In genomic region chr13:98338312-98338711, GRCh38 we compare ENCODE assay signal across 18 cellular contexts.
A peak's percentile ranks its signal among the peaks of the same experiment; 100 is the strongest.
DNase-seq lines count a peak whose midpoint lies in the region; FAIRE-seq and TF ChIP-seq lines count a peak whose summit lies in the region.
"Had no signal": no experiment of that assay in that cellular context is flagged by ENCODE, and none has a peak within 500 bp of the region (broad histone marks: within the 10 kb centered on the region; RNA-seq: fewer than 3 reads in every experiment).

No MANE protein-coding gene starts in this region.

- no peaks in the 10 kb centered on the region for H3K79me1 ChIP-seq in H9 (ENCODE audit: insufficient read depth, low read depth, low read length, poor library complexity, severe bottlenecking)

- peaks cover 15 to 22% (median 22%) of the 10 kb centered on the region in 3 experiments for H3K36me3 Mint-ChIP-seq in H9 (ENCODE audit: insufficient read depth in 1 of 3, low read depth in 3 of 3)
- peaks cover 5% of the 10 kb centered on the region for H3K36me3 Mint-ChIP-seq in astrocyte (ENCODE audit: low read depth, unreplicated experiment)
- H3K36me3 Mint-ChIP-seq in endodermal cell (ENCODE audit: low read depth), result peaks cover 47% of the 10 kb centered on the region
- peaks cover 18% of the 10 kb centered on the region for H3K36me3 Mint-ChIP-seq in osteocyte (ENCODE audit: unreplicated experiment)
- H3K36me3 Mint-ChIP-seq: CD14-positive monocyte; CD8-positive, alpha-beta T cell; IgD-negative memory B cell had no signal

- H2AFZ ChIP-seq in H9 (ENCODE audit: low read length) (no peak overlapping the region), astrocyte (ENCODE audit: low read depth, low read length) (no peak overlapping the region), mammary epithelial cell (ENCODE audit: low read depth, low read length) (no peak overlapping the region)

- TF ChIP-seq CTCF in H9 (conservative IDR thresholded peaks at IDR 0.05) (no peak), astrocyte (IDR thresholded peaks at IDR 0.05; ENCODE audit: insufficient read depth, low read depth, low read length) (no peak), endodermal cell (conservative IDR thresholded peaks at IDR 0.05) (no peak), osteocyte (IDR thresholded peaks at IDR 0.05) (no peak), mammary epithelial cell (conservative IDR thresholded peaks at IDR 0.05 in 1 of 2, IDR thresholded peaks at IDR 0.05 in 1 of 2; ENCODE audit: extremely low read depth in 1 of 2, insufficient read depth in 1 of 2, low read depth in 1 of 2, low read length in 2 of 2) (no peak)

- no peaks in the 10 kb centered on the region for H3K23me2 ChIP-seq in H9 (ENCODE audit: insufficient read length, low read depth, low read length, poor library complexity, severe bottlenecking)

- H2BK12ac ChIP-seq in H9 (ENCODE audit: insufficient read length, low read depth, low read length), result no peak overlapping the region

- H3K18ac ChIP-seq in H9 (ENCODE audit: insufficient read length, low read depth, low read length), result no peak overlapping the region

- no peak overlapping the region for H3K4ac ChIP-seq in H9 (ENCODE audit: low read depth, low read length)

- dilution Hi-C loops in mammary epithelial cell (cut with HindIII; ENCODE audit: low sequenced_read_pairs), result no loop called here

- H3K27ac ChIP-seq in H9 (ENCODE audit: insufficient read length, low read depth, low read length) (no peak overlapping the region), astrocyte (ENCODE audit: low read depth, low read length) (no peak overlapping the region), endodermal cell (ENCODE audit: low read depth, low read length) (no peak overlapping the region), mammary epithelial cell (ENCODE audit: insufficient read depth, low read depth, low read length) (no peak overlapping the region)
- H3K27ac ChIP-seq: A549, HL-60 had no signal

- no peaks in the 10 kb centered on the region for H3K36me3 ChIP-seq in astrocyte (ENCODE audit: insufficient read depth, low read length)
- peaks cover 30% of the 10 kb centered on the region for H3K36me3 ChIP-seq in endodermal cell (ENCODE audit: control insufficient read depth, insufficient read depth, low read length)
- H3K36me3 ChIP-seq in mammary epithelial cell (ENCODE audit: insufficient read depth, low read length), result no peaks in the 10 kb centered on the region

- H3K9me3 Mint-ChIP-seq in H9, result peaks cover 11 to 17% of the 10 kb centered on the region in 2 experiments; a peak in 4 of 5 replicates
- H3K9me3 Mint-ChIP-seq in astrocyte (ENCODE audit: unreplicated experiment), result peaks cover 5% of the 10 kb centered on the region
- peaks cover 11% of the 10 kb centered on the region for H3K9me3 Mint-ChIP-seq in endodermal cell
- no peaks in the 10 kb centered on the region for H3K9me3 Mint-ChIP-seq in osteocyte (ENCODE audit: unreplicated experiment)

- CTCF ChIA-PET in mammary epithelial cell (lab: Charles Lee; ENCODE audit: low non-redundant PET), result no interaction called here

- no peak overlapping the region for H4K5ac ChIP-seq in H9 (ENCODE audit: insufficient read length, low read depth, low read length)

- no peak overlapping the region for H3T11ph ChIP-seq in H9 (ENCODE audit: low read length)

- H3K4me1 ChIP-seq in H9 (ENCODE audit: insufficient read depth, low read length) (no peaks in the 10 kb centered on the region; the same call in 1 of the 2 replicates), astrocyte (ENCODE audit: insufficient read depth, low read length) (no peaks in the 10 kb centered on the region), endodermal cell (ENCODE audit: control insufficient read depth, insufficient read depth, low read length) (no peaks in the 10 kb centered on the region), mammary epithelial cell (ENCODE audit: insufficient read depth, low read length) (no peaks in the 10 kb centered on the region)
- H3K4me1 ChIP-seq: A549 had no signal

- no peaks in the 10 kb centered on the region for H3K9me3 ChIP-seq in H9 (ENCODE audit: control insufficient read depth, low read depth, low read length)
- no peaks in the 10 kb centered on the region for H3K9me3 ChIP-seq in astrocyte (ENCODE audit: insufficient read depth, low read depth, low read length)
- H3K9me3 ChIP-seq in endodermal cell (ENCODE audit: control insufficient read depth, low read length), result peaks cover 23% of the 10 kb centered on the region
- no peaks in the 10 kb centered on the region for H3K9me3 ChIP-seq in mammary epithelial cell (replicated peaks; ENCODE audit: insufficient read depth, low read length)
- H3K9me3 ChIP-seq: A549 had no signal

- H2BK5ac ChIP-seq in H9 (ENCODE audit: insufficient read length, low read length), result no peak overlapping the region

- no peak overlapping the region for H4K8ac ChIP-seq in H9 (replicated peaks; ENCODE audit: insufficient read length, low read depth, low read length)

- WGBS in H9 (ENCODE audit: extremely low coverage, insufficient read length, low lambda C conversion rate), result no CpG with 5 or more reads among the region's 5 CpGs
- WGBS in endodermal cell (ENCODE audit: insufficient coverage in 1 of 2, insufficient read length in 1 of 2), 2 experiments, result 93 to 97% methylated on average over 5 of the region's 5 CpGs
- 60% methylated on average over 5 of the region's 5 CpGs for WGBS in mammary epithelial cell (ENCODE audit: low coverage, missing lambda C conversion rate)

- H4K91ac ChIP-seq in H9 (ENCODE audit: insufficient read length, low read depth, low read length), result no peak overlapping the region

- H3K27me3 Mint-ChIP-seq in H9 (ENCODE audit: low read depth) (no peaks in the 10 kb centered on the region), astrocyte (ENCODE audit: low read depth, unreplicated experiment) (no peaks in the 10 kb centered on the region), endodermal cell (ENCODE audit: insufficient read depth) (no peaks in the 10 kb centered on the region), osteocyte (ENCODE audit: unreplicated experiment) (no peaks in the 10 kb centered on the region)

- H3K23ac ChIP-seq in H9 (ENCODE audit: insufficient read length, low read depth, low read length), result no peak overlapping the region

- BruUV-seq in mammary epithelial cell (replicated peaks; lab: Mats Ljungman, UMichigan), result no TSS peak

- DNase-seq in H9 (no peak), astrocyte (ENCODE audit: low read depth) (no peak), endodermal cell (no peak), osteocyte (ENCODE audit: extremely low spot score, unreplicated experiment) (no peak), globus pallidus (ENCODE audit: low spot score) (no peak), mammary epithelial cell (no peak), LoVo (ENCODE audit: low spot score) (no peak), NCI-H1694 treated with DMSO at 0.1 percent for 48 hours (lab: John Stamatoyannopoulos, UW) (no peak)
- DNase-seq: CD8-positive, alpha-beta T cell; COR-L47; DMS53; GF-D8 had no signal

- no peaks in the 10 kb centered on the region for H4K20me1 ChIP-seq in H9 (ENCODE audit: control insufficient read depth, insufficient read depth, insufficient read length)
- peaks cover 32% of the 10 kb centered on the region for H4K20me1 ChIP-seq in astrocyte (ENCODE audit: insufficient read depth, low read length)
- H4K20me1 ChIP-seq in mammary epithelial cell (ENCODE audit: insufficient read depth, low read length), result no peaks in the 10 kb centered on the region

- no peak overlapping the region for H3K56ac ChIP-seq in H9 (ENCODE audit: insufficient read length, low read depth, low read length)

- no peak overlapping the region for H2BK15ac ChIP-seq in H9 (ENCODE audit: low read depth, low read length)

- H3K4me3 ChIP-seq in astrocyte (ENCODE audit: insufficient read depth, low read depth, low read length) (no peak overlapping the region), endodermal cell (ENCODE audit: low read length) (no peak overlapping the region), mammary epithelial cell (replicated peaks in 1 of 3; ENCODE audit: insufficient read depth in 1 of 3, low read depth in 2 of 3, low read length in 3 of 3) (no peak overlapping the region)
- H3K4me3 ChIP-seq: A549 had no signal

- H3K79me2 ChIP-seq in H9 (ENCODE audit: insufficient read depth, low read length) (no peaks in the 10 kb centered on the region; the same call in 1 of the 2 replicates), astrocyte (ENCODE audit: insufficient read depth, low read length) (peaks cover 17% of the 10 kb centered on the region), mammary epithelial cell (ENCODE audit: insufficient read depth, low read length) (no peaks in the 10 kb centered on the region)

- H3K4me1 Mint-ChIP-seq in H9 (peaks cover 28 to 29% of the 10 kb centered on the region in 2 experiments), astrocyte (ENCODE audit: low read depth, unreplicated experiment) (peaks cover 15% of the 10 kb centered on the region), endodermal cell (peaks cover 24% of the 10 kb centered on the region), osteocyte (ENCODE audit: unreplicated experiment) (peaks cover 20% of the 10 kb centered on the region)
- H3K4me1 Mint-ChIP-seq: CD14-positive monocyte, IgD-negative memory B cell had no signal

- no peak overlapping the region for H3K14ac ChIP-seq in H9 (ENCODE audit: insufficient read depth, low read length)

- no peak overlapping the region for H3K4me2 ChIP-seq in H9 (ENCODE audit: insufficient read depth, insufficient read length, low read length)
- no peak overlapping the region for H3K4me2 ChIP-seq in astrocyte (ENCODE audit: low read length)
- no peak overlapping the region for H3K4me2 ChIP-seq in mammary epithelial cell (ENCODE audit: insufficient read depth, low read depth, low read length)
- H3K4me2 ChIP-seq: A549 had no signal

- H3K27ac Mint-ChIP-seq in H9, result peak overlapping the region; percentile 10 to 76 (median 19); a peak in 3 of 7 replicates
- no peak overlapping the region for H3K27ac Mint-ChIP-seq in astrocyte (ENCODE audit: unreplicated experiment)
- H3K27ac Mint-ChIP-seq in endodermal cell, result peak overlapping the region; percentile 14
- peak overlapping the region; percentile 24 for H3K27ac Mint-ChIP-seq in osteocyte (ENCODE audit: unreplicated experiment)
- H3K27ac Mint-ChIP-seq: CD14-positive monocyte; CD8-positive, alpha-beta T cell; IgD-negative memory B cell had no signal

- H3K4me3 Mint-ChIP-seq in H9 (no peak overlapping the region), astrocyte (ENCODE audit: unreplicated experiment) (no peak overlapping the region), endodermal cell (no peak overlapping the region), osteocyte (ENCODE audit: unreplicated experiment) (no peak overlapping the region)
- H3K4me3 Mint-ChIP-seq: CD14-positive monocyte; CD8-positive, alpha-beta T cell; IgD-negative memory B cell had no signal

- in situ Hi-C loops in mammary epithelial cell (cut with MboI; ENCODE audit: low sequenced_read_pairs in 2 of 2), result no loop called here

- H2AK5ac ChIP-seq in H9 (ENCODE audit: insufficient read length, low read length), result no peak overlapping the region

- FAIRE-seq in astrocyte (lab: Jason Lieb, UNC), result peak; percentile 72
- FAIRE-seq: A549, GM19239, H54 had no signal

- H2BK120ac ChIP-seq in H9 (ENCODE audit: low read depth, low read length, poor library complexity, severe bottlenecking), result no peak overlapping the region

- intact Hi-C loops in mammary epithelial cell (cut with micrococcal nuclease), result no loop called here

- H3K9ac ChIP-seq in H9 (ENCODE audit: extremely low read depth, insufficient read length, low read length), result no peak overlapping the region
- H3K9ac ChIP-seq in astrocyte (ENCODE audit: low read length), result no peak overlapping the region
- H3K9ac ChIP-seq in endodermal cell (ENCODE audit: extremely low read depth, low read length, poor library complexity, severe bottlenecking), result no peak overlapping the region
- H3K9ac ChIP-seq in mammary epithelial cell (ENCODE audit: insufficient read depth, low read length), result no peak overlapping the region

- H3K27me3 ChIP-seq in H9 (ENCODE audit: insufficient read depth, low read length) (no peaks in the 10 kb centered on the region), astrocyte (ENCODE audit: insufficient read depth, low read length) (no peaks in the 10 kb centered on the region), endodermal cell (ENCODE audit: control insufficient read depth, insufficient read depth, low read length, poor library complexity, severe bottlenecking) (no peaks in the 10 kb centered on the region), mammary epithelial cell (ENCODE audit: insufficient read depth, low read length) (no peaks in the 10 kb centered on the region)

- no peak overlapping the region for H2BK20ac ChIP-seq in H9 (ENCODE audit: low read depth, low read length, poor library complexity, severe bottlenecking)
